ENCODE assay signal across 26 cellular contexts in the genomic region with DNA sequence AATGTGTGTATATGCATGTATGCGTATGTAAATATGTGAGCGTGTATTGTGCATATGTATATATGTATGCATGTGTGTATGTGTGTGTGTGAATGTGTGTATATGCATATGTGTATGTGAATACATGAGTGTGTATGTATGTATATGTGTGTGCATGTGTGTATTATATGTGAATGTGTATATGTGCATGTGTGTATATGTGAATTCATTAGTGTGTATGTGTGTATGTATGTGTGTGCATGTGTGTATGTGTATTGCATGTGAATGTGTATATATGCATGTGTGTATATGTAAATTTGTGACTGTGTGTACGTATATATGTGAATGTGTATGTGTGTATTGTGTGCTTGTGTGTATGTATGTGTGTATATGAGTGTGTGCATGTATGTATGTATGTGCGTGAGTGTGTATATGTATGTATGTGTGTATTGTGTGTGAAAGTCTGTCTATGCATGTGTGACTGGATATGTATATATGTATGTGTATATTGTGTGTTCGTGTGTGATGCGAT.
DNase-seq lines count a peak whose midpoint lies in the region; ATAC-seq, FAIRE-seq and TF ChIP-seq lines count a peak whose summit lies in the region.
"Had no signal": no experiment of that assay in that cellular context is flagged by ENCODE, and none has a peak within 500 bp of the region (broad histone marks: within the 10 kb centered on the region; RNA-seq: fewer than 3 reads in every experiment).

No MANE protein-coding gene starts in this region.

- H2AFZ ChIP-seq in IMR-90 (replicated peaks; ENCODE audit: low read length, poor library complexity): no peak overlapping the region
- H2AFZ ChIP-seq in K562 (ENCODE audit: low read depth, low read length): no peak overlapping the region
- H2AFZ ChIP-seq in trophoblast cell (ENCODE audit: insufficient read depth, low read length, poor library complexity): no peak overlapping the region

- in situ Hi-C loops in IMR-90 (cut with MboI; ENCODE audit: low sequenced_read_pairs) (no loop called here), K562 (cut with MboI) (no loop called here)

- no peak overlapping the region for H3K56ac ChIP-seq in IMR-90 (ENCODE audit: extremely low read depth, insufficient read depth, low read length)

- intact Hi-C loops in IMR-90 (cut with micrococcal nuclease): no loop called here
- intact Hi-C loops in K562 (cut with micrococcal nuclease): no loop called here

- CTCF ChIA-PET in IMR-90 (lab: Yijun Ruan, JAX) (no interaction called here), K562 (lab: Yijun Ruan, JAX; ENCODE audit: low intra/inter-chr PET ratio) (no interaction called here)

- no peaks in the 10 kb centered on the region for H3K79me2 ChIP-seq in K562 (ENCODE audit: control insufficient read depth, insufficient read depth, low read length)
- H3K79me2 ChIP-seq in trophoblast cell (ENCODE audit: control insufficient read depth, insufficient read depth, low read length, poor library complexity): no peaks in the 10 kb centered on the region

- H4K20me1 ChIP-seq in IMR-90 (ENCODE audit: insufficient read depth, low read length): no peaks in the 10 kb centered on the region
- H4K20me1 ChIP-seq in K562 (replicated peaks; ENCODE audit: control insufficient read depth, insufficient read depth, low read length): no peaks in the 10 kb centered on the region
- H4K20me1 ChIP-seq: BLaER1 had no signal

- H3K4me1 ChIP-seq in IMR-90 (ENCODE audit: control insufficient read depth, insufficient read depth, low read length): no peaks in the 10 kb centered on the region
- peaks cover 8 to 14% of the 10 kb centered on the region in 2 experiments; a peak in 4 of 5 replicates for H3K4me1 ChIP-seq in K562 (replicated peaks in 1 of 2; ENCODE audit: control insufficient read depth in 2 of 2, insufficient read depth in 2 of 2, low read length in 2 of 2)
- H3K4me1 ChIP-seq in trophoblast cell (ENCODE audit: control insufficient read depth in 1 of 2, insufficient read depth in 2 of 2, low read length in 2 of 2): peaks cover 4 to 9% of the 10 kb centered on the region in 2 experiments

- 85% methylated on average over 6 of the region's 6 CpGs; no CpG with 5 or more reads in 1 of the 2 experiments for WGBS in IMR-90 (ENCODE audit: extremely low coverage in 2 of 2, insufficient read length in 1 of 2), 2 experiments
- WGBS in K562 (ENCODE audit: insufficient coverage, low coverage, missing lambda C conversion rate): 56% methylated on average over 6 of the region's 6 CpGs
- 100% methylated on average over 1 of the region's 6 CpGs for WGBS in trophoblast cell (ENCODE audit: extremely low coverage, insufficient coverage, insufficient read length)

- H3K4ac ChIP-seq in IMR-90 (ENCODE audit: low read depth, low read length): no peak overlapping the region
- H3K4ac ChIP-seq in trophoblast cell (ENCODE audit: low read depth, low read length): no peak overlapping the region

- no peak overlapping the region for H2BK15ac ChIP-seq in IMR-90 (ENCODE audit: low read depth, low read length)

- DNase-seq in IMR-90 (no peak), K562 (ENCODE audit: extremely low read depth in 1 of 4, low spot score in 3 of 4) (no peak), trophoblast cell (no peak), urothelium cell line (ENCODE audit: low spot score) (no peak), H4 (ENCODE audit: low spot score) (no peak), NCI-H345 (lab: John Stamatoyannopoulos, UW) (no peak)
- DNase-seq: 8988T; ACHN; BE2C; C1 segment of cervical spinal cord; CD4-positive, alpha-beta memory T cell; CD4-positive, CD25-positive, alpha-beta regulatory T cell; CD8-positive, alpha-beta memory T cell; COR-L47; DMS 273 treated with DMSO at 0.1 percent for 48 hours; DMS153; DMS53; DMS79; DND-41; EL; GDM1 had no signal

- POLR2A ChIA-PET in IMR-90 (lab: Charles Lee; ENCODE audit: unreplicated experiment) (no interaction called here), K562 (lab: Yijun Ruan, JAX) (no interaction called here)

- ATAC-seq in IMR-90 (ENCODE audit: low read depth): no peak
- no peak for ATAC-seq in K562
- ATAC-seq in GM21447 (IDR thresholded peaks at IDR 0.05; ENCODE audit: unreplicated experiment): no peak
- ATAC-seq: GM12878 had no signal

- no peak overlapping the region for H2AK5ac ChIP-seq in IMR-90 (ENCODE audit: low read depth, low read length)
- H2AK5ac ChIP-seq in trophoblast cell (ENCODE audit: low read length): no peak overlapping the region

- no peak overlapping the region for H2BK12ac ChIP-seq in trophoblast cell (ENCODE audit: low read length)

- H3K36me3 ChIP-seq in IMR-90 (ENCODE audit: control insufficient read depth, insufficient read depth, low read length) (no peaks in the 10 kb centered on the region), K562 (ENCODE audit: control insufficient read depth, insufficient read depth, low read length) (no peaks in the 10 kb centered on the region), trophoblast cell (ENCODE audit: control insufficient read depth in 1 of 2, insufficient read depth in 2 of 2, low read length in 2 of 2) (no peaks in the 10 kb centered on the region)
- H3K36me3 ChIP-seq: BE2C, BLaER1 had no signal

- FAIRE-seq in K562 (lab: Jason Lieb, UNC) (peak; percentile 71), urothelium cell line (lab: Jason Lieb, UNC) (peak; percentile 97)
- FAIRE-seq: A204.1, GM12878, GM19239 had no signal

- no peak overlapping the region for H4K12ac ChIP-seq in trophoblast cell (ENCODE audit: low read depth, low read length)

- BruUV-seq in IMR-90 (replicated peaks; lab: Mats Ljungman, UMichigan): no TSS peak
- no TSS peak for BruUV-seq in K562 (replicated peaks; lab: Mats Ljungman, UMichigan)

- no peaks in the 10 kb centered on the region for H3K79me1 ChIP-seq in IMR-90 (ENCODE audit: low read depth in 1 of 2, low read length in 2 of 2)
- H3K79me1 ChIP-seq in trophoblast cell (ENCODE audit: low read length): no peaks in the 10 kb centered on the region

- no peak for TF ChIP-seq RAD21 in IMR-90 (IDR thresholded peaks at IDR 0.05; ENCODE audit: low read length)
- no peak for TF ChIP-seq RAD21 in K562 (CRISPR knock-in tag; conservative IDR thresholded peaks at IDR 0.05 in 1 of 2, IDR thresholded peaks at IDR 0.05 in 1 of 2)

- dilution Hi-C loops in IMR-90 (cut with HindIII; ENCODE audit: low sequenced_read_pairs, unreplicated experiment): no loop called here

- H4K91ac ChIP-seq in IMR-90 (ENCODE audit: insufficient read depth, low read depth, low read length): no peak overlapping the region
- H4K91ac ChIP-seq in trophoblast cell (ENCODE audit: low read depth, low read length): no peak overlapping the region

- H3K9me1 ChIP-seq in IMR-90 (ENCODE audit: insufficient read depth, low read length): no peaks in the 10 kb centered on the region
- no peaks in the 10 kb centered on the region for H3K9me1 ChIP-seq in K562 (ENCODE audit: control insufficient read depth, insufficient read depth, low read length)

- H2BK5ac ChIP-seq in IMR-90 (ENCODE audit: low read depth, low read length, poor library complexity, severe bottlenecking) (peak overlapping the region; percentile 15), trophoblast cell (ENCODE audit: low read depth, low read length, poor library complexity) (no peak overlapping the region)

- TF ChIP-seq CTCF in IMR-90 (conservative IDR thresholded peaks at IDR 0.05; ENCODE audit: low read depth, low read length) (no peak), K562 (IDR thresholded peaks at IDR 0.05 in 2 of 3, conservative IDR thresholded peaks at IDR 0.05 in 1 of 3; ENCODE audit: insufficient read depth in 2 of 3, low read depth in 1 of 3, low read length in 3 of 3) (no peak)

- H3K18ac ChIP-seq in IMR-90 (ENCODE audit: low read depth, low read length) (no peak overlapping the region), trophoblast cell (ENCODE audit: low read length) (no peak overlapping the region)

- H3K4me3 ChIP-seq in IMR-90 (ENCODE audit: insufficient read depth, low read depth, low read length): no peak overlapping the region
- H3K4me3 ChIP-seq in K562: no peak overlapping the region
- H3K4me3 ChIP-seq in trophoblast cell (ENCODE audit: low read depth, low read length): no peak overlapping the region
- H3K4me3 ChIP-seq: BLaER1, GM12878 had no signal

- H3K23ac ChIP-seq in IMR-90 (ENCODE audit: low read depth, low read length) (no peak overlapping the region), trophoblast cell (ENCODE audit: low read length) (peak overlapping the region; percentile 27)

- H2AK9ac ChIP-seq in IMR-90 (replicated peaks; ENCODE audit: low read depth, low read length, poor library complexity): no peak overlapping the region

- peaks cover 1% of the 10 kb centered on the region; the same call in 1 of the 2 replicates for H3K9me3 ChIP-seq in IMR-90 (ENCODE audit: control insufficient read depth, insufficient read depth, low read length)
- no peaks in the 10 kb centered on the region for H3K9me3 ChIP-seq in K562 (replicated peaks; ENCODE audit: control insufficient read depth, insufficient read depth, low read depth, low read length)
- no peaks in the 10 kb centered on the region for H3K9me3 ChIP-seq in trophoblast cell (ENCODE audit: insufficient read depth, low read depth, low read length)
- H3K9me3 ChIP-seq: BE2C, BLaER1 had no signal

- no peak overlapping the region for H3K9ac ChIP-seq in IMR-90 (ENCODE audit: low read depth, low read length)
- no peak overlapping the region for H3K9ac ChIP-seq in K562 (ENCODE audit: insufficient read depth in 1 of 2, low read depth in 2 of 2, low read length in 2 of 2)
- no peak overlapping the region for H3K9ac ChIP-seq in trophoblast cell (ENCODE audit: low read length)
- H3K9ac ChIP-seq: BLaER1 had no signal

- no peaks in the 10 kb centered on the region for H3K27me3 ChIP-seq in IMR-90 (ENCODE audit: control insufficient read depth, insufficient read depth, low read length)
- peaks cover 4 to 27% of the 10 kb centered on the region in 2 experiments; a peak in 2 of 5 replicates for H3K27me3 ChIP-seq in K562 (ENCODE audit: control insufficient read depth in 2 of 2, insufficient read depth in 2 of 2, low read length in 2 of 2)
- no peaks in the 10 kb centered on the region for H3K27me3 ChIP-seq in trophoblast cell (ENCODE audit: insufficient read depth, low read length)
- H3K27me3 ChIP-seq: BE2C, BLaER1 had no signal

- no peak overlapping the region for H4K8ac ChIP-seq in IMR-90 (ENCODE audit: low read depth in 2 of 2, low read length in 2 of 2)
- no peak overlapping the region for H4K8ac ChIP-seq in trophoblast cell (ENCODE audit: low read depth, low read length)

- no peak overlapping the region for H2BK20ac ChIP-seq in IMR-90 (ENCODE audit: low read depth, low read length)

- H3K4me2 ChIP-seq in IMR-90 (ENCODE audit: low read depth, low read length) (no peak overlapping the region), K562 (ENCODE audit: insufficient read depth, low read length) (no peak overlapping the region), trophoblast cell (ENCODE audit: low read length) (no peak overlapping the region)

- H3K27ac ChIP-seq in IMR-90 (ENCODE audit: insufficient read depth, low read length) (no peak overlapping the region), K562 (ENCODE audit: extremely low read depth, low read depth, low read length) (no peak overlapping the region), trophoblast cell (ENCODE audit: low read depth, low read length) (no peak overlapping the region)

- no peak overlapping the region for H3K14ac ChIP-seq in IMR-90 (replicated peaks; ENCODE audit: low read depth, low read length)
- no peak overlapping the region for H3K14ac ChIP-seq in trophoblast cell (ENCODE audit: low read length)

- no peak overlapping the region for H4K5ac ChIP-seq in IMR-90 (ENCODE audit: low read depth, low read length)

- H2BK120ac ChIP-seq in IMR-90 (ENCODE audit: low read depth, low read length): no peak overlapping the region
- no peak overlapping the region for H2BK120ac ChIP-seq in trophoblast cell (ENCODE audit: insufficient read depth, low read length, poor library complexity)

- TF ChIP-seq POLR2A in IMR-90 (IDR thresholded peaks at IDR 0.05; ENCODE audit: low read depth, low read length): no peak
- TF ChIP-seq POLR2A in K562 (conservative IDR thresholded peaks at IDR 0.05): no peak

- TF ChIP-seq EP300 in K562 (IDR thresholded peaks at IDR 0.05; ENCODE audit: low read length): no peak
